ENCODE assay signal across 8 cellular contexts in the genomic region with DNA sequence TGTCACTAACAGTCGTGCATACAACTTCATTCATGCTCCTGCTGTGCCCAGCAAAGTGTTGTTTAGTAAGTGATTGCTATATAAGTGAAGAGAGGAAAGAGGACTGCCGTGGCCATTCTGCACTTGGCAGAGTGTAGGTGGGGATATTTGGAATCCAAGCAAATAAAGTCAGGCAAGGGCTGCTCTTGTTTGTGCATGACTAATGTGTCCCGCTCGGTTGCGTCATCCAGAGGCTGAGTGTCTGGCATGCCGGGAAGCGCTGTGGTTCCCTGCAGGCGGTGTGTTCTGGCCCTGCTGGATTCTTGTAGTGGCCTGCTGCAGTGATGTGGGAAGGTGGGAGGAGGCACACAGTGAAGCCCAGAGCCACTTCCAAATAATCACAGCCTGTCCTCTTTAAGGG.
DNase-seq lines count a peak whose midpoint lies in the region; ATAC-seq and TF ChIP-seq lines count a peak whose summit lies in the region.

No MANE protein-coding gene starts in this region.

- ATAC-seq in GM21526 (IDR thresholded peaks at IDR 0.05; ENCODE audit: low FRiP score, unreplicated experiment): no peak
- ATAC-seq in HG03520 (IDR thresholded peaks at IDR 0.05; ENCODE audit: unreplicated experiment): no peak

- H3K27me3 ChIP-seq in BJ (ENCODE audit: control insufficient read depth, insufficient read depth, low read length) (no peaks in the 10 kb centered on the region), dorsolateral prefrontal cortex (no peaks in the 10 kb centered on the region)

- H3K4me3 ChIP-seq in BJ (ENCODE audit: low read depth, low read length) (no peak overlapping the region), dorsolateral prefrontal cortex (no peak overlapping the region), mesodermal cell (ENCODE audit: extremely low read depth, insufficient read depth, low read length, poor library complexity, severe bottlenecking) (no peak overlapping the region)

- H3K27ac ChIP-seq in dorsolateral prefrontal cortex: peak overlapping the region in 5 of 59 donors; percentile 11 to 55 (median 40)
- H3K27ac ChIP-seq in mesodermal cell (ENCODE audit: low read depth, low read length, severe bottlenecking): peak overlapping the region; percentile 50

- peak; percentile 94 for DNase-seq in BJ (ENCODE audit: low read depth)
- peak; percentile 76 for DNase-seq in NCI-H2196 (lab: John Stamatoyannopoulos, UW; ENCODE audit: unreplicated experiment)
- peak in 9 of 10 donors; percentile 23 to 77 (median 50) for DNase-seq in dorsolateral prefrontal cortex
- DNase-seq in D341Med (ENCODE audit: low spot score): no peak
- DNase-seq in midbrain (lab: John Stamatoyannopoulos, UW): no peak

- H3K9me3 ChIP-seq in mesodermal cell (ENCODE audit: control insufficient read depth, low read length): no peaks in the 10 kb centered on the region

- POLR2A ChIA-PET in BJ (lab: Charles Lee): no interaction called here

- peaks cover 4% of the 10 kb centered on the region for H3K4me1 ChIP-seq in mesodermal cell (ENCODE audit: control insufficient read depth, insufficient read depth, low read length, poor library complexity, severe bottlenecking)

- intact Hi-C loops in dorsolateral prefrontal cortex (cut with DNase I): loop anchor here in 1 of 2 donors (5.0 kb wide), 1 partner anchor 606 kb away; no protein-coding TSS in a partner anchor

- CTCF ChIA-PET in BJ (lab: Yijun Ruan, JAX): interaction anchor here (1.5 to 2.4 kb wide), 3 partner anchors 281 to 323 kb away, joined by 3 to 18 read pairs (median 16); no protein-coding TSS in a partner anchor

- no peaks in the 10 kb centered on the region for H3K36me3 ChIP-seq in BJ (ENCODE audit: control insufficient read depth, insufficient read depth, low read length)
- H3K36me3 ChIP-seq in mesodermal cell (ENCODE audit: control insufficient read depth, insufficient read depth, low read length): no peaks in the 10 kb centered on the region

- WGBS in mesodermal cell (ENCODE audit: insufficient coverage in 2 of 2), 2 experiments: 73 to 77% methylated on average over 3 to 7 of the region's 8 CpGs

- TF ChIP-seq CTCF in BJ (IDR thresholded peaks at IDR 0.05; ENCODE audit: insufficient read depth, low read depth, low read length): no peak
- TF ChIP-seq CTCF in dorsolateral prefrontal cortex (IDR thresholded peaks at IDR 0.05 in 54 of 56, conservative IDR thresholded peaks at IDR 0.05 in 2 of 56; ENCODE audit: low read depth in 1 of 56, partially characterized antibody in 56 of 56): no peak

Comparison
In these comparisons a context has a peak if more than half of its experiments do, and no peak if none do; other contexts are left out.
1. DNase-seq: peak in BJ (single experiment), NCI-H2196 (single experiment) and dorsolateral prefrontal cortex (9 of 10); none in D341Med (single experiment) and midbrain (single experiment).